Comparison of ENCODE assay signal across 14 cellular contexts in the genomic region with DNA sequence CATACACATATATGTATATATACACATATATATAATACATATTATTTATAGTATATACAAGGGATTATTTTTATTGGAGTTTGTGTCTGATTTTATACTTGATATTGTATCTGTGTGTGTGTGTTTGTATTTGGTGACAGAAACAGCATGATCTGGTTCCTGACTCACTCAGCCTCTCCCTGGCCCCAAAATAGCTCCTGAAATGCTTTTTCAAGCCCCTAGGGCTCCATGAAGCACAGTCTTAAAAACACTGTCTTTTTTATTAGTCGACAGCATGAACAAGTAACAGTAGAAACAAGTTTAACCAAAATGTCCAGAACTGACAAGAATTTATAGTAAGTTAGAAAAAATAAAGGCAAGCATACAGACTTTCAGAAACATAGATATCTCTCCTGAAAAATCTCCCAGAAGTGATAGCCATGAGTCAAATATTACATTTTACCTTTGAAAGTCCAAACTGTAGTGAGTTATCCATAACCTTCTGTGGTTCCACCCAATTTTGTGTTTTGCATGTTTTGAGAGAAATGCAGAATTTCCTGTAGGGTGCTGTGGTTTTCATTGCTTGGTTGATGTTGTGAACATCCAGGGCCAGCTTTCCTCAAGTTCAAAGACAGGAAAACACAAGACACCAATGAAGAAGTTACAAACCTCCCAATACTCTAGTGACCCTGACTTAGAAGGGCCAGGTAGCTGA.
DNase-seq lines count a peak whose midpoint lies in the region; ATAC-seq and TF ChIP-seq lines count a peak whose summit lies in the region.
"Had no signal": no experiment of that assay in that cellular context is flagged by ENCODE, and none has a peak within 500 bp of the region (broad histone marks: within the 10 kb centered on the region; RNA-seq: fewer than 3 reads in every experiment).

No MANE protein-coding gene starts in this region.

- H3K9me3 ChIP-seq in RWPE2 (ENCODE audit: severe bottlenecking) (no peaks in the 10 kb centered on the region), osteoblast (ENCODE audit: low read depth, low read length) (no peaks in the 10 kb centered on the region)
- H3K9me3 ChIP-seq: adrenal gland, upper lobe of right lung had no signal

- no peak overlapping the region for H3K27ac Mint-ChIP-seq in progenitor cell of endocrine pancreas
- H3K27ac Mint-ChIP-seq in stimulated activated naive B cell treated with anti-CD40 and anti-IgM and Interleukin-4, amounts not matched to agents 10 μg/mL and 1 μg/mL and 100 μg/mL, for 72 hours = no peak overlapping the region

- no peaks in the 10 kb centered on the region for H3K79me2 ChIP-seq in osteoblast (ENCODE audit: insufficient read depth, low read length)

- TF ChIP-seq CTCF in RWPE2 (IDR thresholded peaks at IDR 0.05; ENCODE audit: poor library complexity, severe bottlenecking) (no peak), osteoblast (IDR thresholded peaks at IDR 0.05; ENCODE audit: extremely low read depth, low read depth, low read length) (peak; percentile 11), progenitor cell of endocrine pancreas (IDR thresholded peaks at IDR 0.05; ENCODE audit: unreplicated experiment) (no peak)

- H4K20me1 ChIP-seq in osteoblast (ENCODE audit: insufficient read depth, low read length) = no peaks in the 10 kb centered on the region

- no peaks in the 10 kb centered on the region for H3K36me3 Mint-ChIP-seq in activated T-cell treated with anti-CD3 and anti-CD28 coated beads, Interleukin-2, amount 50 U/mL, for 4 hours (ENCODE audit: insufficient read depth)
- H3K36me3 Mint-ChIP-seq in progenitor cell of endocrine pancreas (ENCODE audit: insufficient read depth) = no peaks in the 10 kb centered on the region
- no peaks in the 10 kb centered on the region for H3K36me3 Mint-ChIP-seq in stimulated activated naive B cell treated with anti-CD40 and anti-IgM and Interleukin-4, amounts not matched to agents 10 μg/mL and 1 μg/mL and 100 μg/mL, for 72 hours
- H3K36me3 Mint-ChIP-seq: immature natural killer cell had no signal

- ATAC-seq in activated T-cell treated with anti-CD3 and anti-CD28 coated beads, Interleukin-2, amount 50 U/mL, for 4 hours = peak; percentile 29 to 46
- ATAC-seq in RWPE2 (ENCODE audit: low read depth) (0 out of 3 replicates have a peak, but pooled peaks have one; percentile 36), GM19455 (IDR thresholded peaks at IDR 0.05; ENCODE audit: unreplicated experiment) (no peak)
- ATAC-seq in stimulated activated naive B cell treated with anti-CD40 and anti-IgM and Interleukin-4, amounts not matched to agents 10 μg/mL and 1 μg/mL and 100 μg/mL, for 72 hours (replicated peaks) = no peak
- ATAC-seq: upper lobe of right lung had no signal

- peaks cover 61% of the 10 kb centered on the region for H3K4me1 Mint-ChIP-seq in activated T-cell treated with anti-CD3 and anti-CD28 coated beads, Interleukin-2, amount 50 U/mL, for 4 hours (ENCODE audit: low read depth)
- H3K4me1 Mint-ChIP-seq in progenitor cell of endocrine pancreas (ENCODE audit: low read depth) = no peaks in the 10 kb centered on the region
- peaks cover 18 to 32% of the 10 kb centered on the region in 2 donors for H3K4me1 Mint-ChIP-seq in stimulated activated naive B cell treated with anti-CD40 and anti-IgM and Interleukin-4, amounts not matched to agents 10 μg/mL and 1 μg/mL and 100 μg/mL, for 72 hours

- H3K4me3 ChIP-seq in RWPE2 (ENCODE audit: severe bottlenecking) = no peak overlapping the region
- H3K4me3 ChIP-seq in osteoblast (ENCODE audit: insufficient read depth, low read length) = no peak overlapping the region
- H3K4me3 ChIP-seq: adrenal gland, upper lobe of right lung had no signal

- DNase-seq in activated T-cell treated with anti-CD3 and anti-CD28 coated beads, Interleukin-2, amount 50 U/mL, for 4 hours = no peak
- no peak for DNase-seq in activated T-cell treated with anti-CD3 and anti-CD28 coated beads, Interleukin-2, amount 50 U/mL, for 1 hour
- DNase-seq in RWPE2 (ENCODE audit: low spot score) = no peak
- DNase-seq in central memory CD4-positive, alpha-beta T cell = peak; percentile 5
- DNase-seq in osteoblast (ENCODE audit: insufficient read length, low spot score, missing footprints) = no peak
- DNase-seq in progenitor cell of endocrine pancreas (ENCODE audit: low spot score, unreplicated experiment) = no peak
- no peak for DNase-seq in stimulated activated naive B cell treated with anti-CD40 and anti-IgM and Interleukin-4, amounts not matched to agents 10 μg/mL and 1 μg/mL and 100 μg/mL, for 72 hours
- DNase-seq: adrenal gland; cortex of kidney; immature natural killer cell; NCI-H226; stimulated activated CD4-positive, alpha-beta T cell treated with anti-CD3 and anti-CD28 coated beads, Interleukin-15, amount 100 ng/mL, for 24 hours; upper lobe of right lung had no signal

- H3K4me1 ChIP-seq in RWPE2 (ENCODE audit: insufficient read depth, poor library complexity, severe bottlenecking) (no peaks in the 10 kb centered on the region), osteoblast (ENCODE audit: insufficient read depth, low read length) (peaks cover 29% of the 10 kb centered on the region)
- H3K4me1 ChIP-seq: adrenal gland, upper lobe of right lung had no signal

- no peaks in the 10 kb centered on the region for H3K27me3 ChIP-seq in RWPE2 (ENCODE audit: insufficient read depth, poor library complexity, severe bottlenecking)
- no peaks in the 10 kb centered on the region for H3K27me3 ChIP-seq in osteoblast (ENCODE audit: insufficient read depth, low read length)
- H3K27me3 ChIP-seq: adrenal gland, upper lobe of right lung had no signal

- H3K27me3 Mint-ChIP-seq in activated T-cell treated with anti-CD3 and anti-CD28 coated beads, Interleukin-2, amount 50 U/mL, for 4 hours (ENCODE audit: low read depth) = no peaks in the 10 kb centered on the region
- H3K27me3 Mint-ChIP-seq in progenitor cell of endocrine pancreas = no peaks in the 10 kb centered on the region
- no peaks in the 10 kb centered on the region for H3K27me3 Mint-ChIP-seq in stimulated activated naive B cell treated with anti-CD40 and anti-IgM and Interleukin-4, amounts not matched to agents 10 μg/mL and 1 μg/mL and 100 μg/mL, for 72 hours

- no peak overlapping the region for H3K4me2 ChIP-seq in osteoblast (ENCODE audit: insufficient read depth, low read length)

- H2AFZ ChIP-seq in osteoblast (ENCODE audit: low read length) = peak overlapping the region; percentile 20

- H3K36me3 ChIP-seq in RWPE2 (ENCODE audit: low read depth) (no peaks in the 10 kb centered on the region), osteoblast (ENCODE audit: insufficient read depth, low read length) (no peaks in the 10 kb centered on the region)
- H3K36me3 ChIP-seq: adrenal gland, upper lobe of right lung had no signal

- H3K27ac ChIP-seq in RWPE2 (ENCODE audit: poor library complexity, severe bottlenecking) (no peak overlapping the region), osteoblast (ENCODE audit: low read depth, low read length) (no peak overlapping the region)
- H3K27ac ChIP-seq: adrenal gland, upper lobe of right lung had no signal

- no peak overlapping the region for H3K4me3 Mint-ChIP-seq in activated T-cell treated with anti-CD3 and anti-CD28 coated beads, Interleukin-2, amount 50 U/mL, for 4 hours
- H3K4me3 Mint-ChIP-seq in progenitor cell of endocrine pancreas (ENCODE audit: low read depth) = no peak overlapping the region
- no peak overlapping the region for H3K4me3 Mint-ChIP-seq in stimulated activated naive B cell treated with anti-CD40 and anti-IgM and Interleukin-4, amounts not matched to agents 10 μg/mL and 1 μg/mL and 100 μg/mL, for 72 hours
- H3K4me3 Mint-ChIP-seq: immature natural killer cell had no signal

- no peaks in the 10 kb centered on the region for H3K9me3 Mint-ChIP-seq in activated T-cell treated with anti-CD3 and anti-CD28 coated beads, Interleukin-2, amount 50 U/mL, for 4 hours
- no peaks in the 10 kb centered on the region for H3K9me3 Mint-ChIP-seq in progenitor cell of endocrine pancreas (ENCODE audit: low read depth)
- no peaks in the 10 kb centered on the region for H3K9me3 Mint-ChIP-seq in stimulated activated naive B cell treated with anti-CD40 and anti-IgM and Interleukin-4, amounts not matched to agents 10 μg/mL and 1 μg/mL and 100 μg/mL, for 72 hours
- H3K9me3 Mint-ChIP-seq: immature natural killer cell had no signal

Comparison
In these comparisons a context has a peak if more than half of its experiments do, and no peak if none do; other contexts are left out.
1. ATAC-seq: peak in activated T-cell treated with anti-CD3 and anti-CD28 coated beads, Interleukin-2, amount 50 U/mL, for 4 hours (2 of 2) and RWPE2 (single experiment); none in stimulated activated naive B cell treated with anti-CD40 and anti-IgM and Interleukin-4, amounts not matched to agents 10 μg/mL and 1 μg/mL and 100 μg/mL, for 72 hours (0 of 2) and GM19455 (single experiment).